10 cellular contexts compared by ENCODE assay signal in genomic region chr6:40852667-40853383, GRCh38.
DNase-seq lines count a peak whose midpoint lies in the region; ATAC-seq and TF ChIP-seq lines count a peak whose summit lies in the region.
"Had no signal": no experiment of that assay in that cellular context is flagged by ENCODE, and none has a peak within 500 bp of the region (broad histone marks: within the 10 kb centered on the region; RNA-seq: fewer than 3 reads in every experiment).

No MANE protein-coding gene starts in this region.

- H3K27ac ChIP-seq in sigmoid colon, result no peak overlapping the region

- no peak for TF ChIP-seq POLR2A in sigmoid colon (IDR thresholded peaks at IDR 0.05)

- in situ Hi-C loops in SK-MEL-5 (cut with HindIII; ENCODE audit: low pct_unique_long_range_greater_than_20kb, low sequenced_read_pairs), result no loop called here

- H3K4me1 ChIP-seq in sigmoid colon, result no peaks in the 10 kb centered on the region

- H3K4me3 ChIP-seq in GM12865 (ENCODE audit: low read depth, low read length) (no peak overlapping the region), sigmoid colon (no peak overlapping the region)

- 24 to 50% methylated on average over 6 of the region's 6 CpGs for WGBS in sigmoid colon, 2 donors

- H3K36me3 ChIP-seq in sigmoid colon, result no peaks in the 10 kb centered on the region

- no peak for DNase-seq in AG09319 (ENCODE audit: extremely low read depth, low read depth)
- DNase-seq in GM12865 (ENCODE audit: low read depth), result peak; percentile 3
- peak; percentile 51 for DNase-seq in SK-MEL-5 (ENCODE audit: low read depth, low spot score)
- peak; percentile 17 for DNase-seq in iPS DF 19.7 (ENCODE audit: low read depth, low spot score)
- DNase-seq in effector CD8-positive, alpha-beta T cell (lab: John Stamatoyannopoulos, UW), result no peak
- no peak for DNase-seq in sigmoid colon
- no peak for DNase-seq in NK-92 treated with Interleukin-12 subunit alpha and Interleukin-12 subunit beta, amount 100 ng/mL, for 24 hours (lab: John Stamatoyannopoulos, UW)

- no peak for ATAC-seq in HG03097 (IDR thresholded peaks at IDR 0.05; ENCODE audit: low FRiP score, unreplicated experiment)
- ATAC-seq: activated T-cell treated with anti-CD3 and anti-CD28 coated beads, Interleukin-2, amount 50 U/mL, for 72 hours; stimulated activated effector memory CD8-positive, alpha-beta T cell treated with anti-CD3 and anti-CD28 coated beads, Interleukin-12 subunit alpha, Interleukin-12 subunit beta, amount 100 ng/mL, for 72 hours had no signal

- no peaks in the 10 kb centered on the region for H3K9me3 ChIP-seq in sigmoid colon

- no peaks in the 10 kb centered on the region for H3K27me3 ChIP-seq in sigmoid colon

- TF ChIP-seq CTCF in AG09319 (IDR thresholded peaks at IDR 0.05; ENCODE audit: low read depth, low read length) (peak; percentile 37), GM12865 (IDR thresholded peaks at IDR 0.05; ENCODE audit: insufficient read depth, low read depth, low read length, missing control alignments) (peak; percentile 44), sigmoid colon (IDR thresholded peaks at IDR 0.05) (peak in 1 of 4 experiments; percentile 12)

- intact Hi-C loops in sigmoid colon (cut with DNase I), result no loop called here

- no peak for TF ChIP-seq EP300 in sigmoid colon (IDR thresholded peaks at IDR 0.05)

Comparison
In these comparisons a context has a peak if more than half of its experiments do, and no peak if none do; other contexts are left out.
1. DNase-seq: peak in GM12865 (single experiment), SK-MEL-5 (single experiment) and iPS DF 19.7 (single experiment); none in AG09319 (single experiment), effector CD8-positive, alpha-beta T cell (single experiment), sigmoid colon (single experiment) and NK-92 treated with Interleukin-12 subunit alpha and Interleukin-12 subunit beta, amount 100 ng/mL, for 24 hours (single experiment).